Comparison of ENCODE assay signal across 11 cellular contexts in the genomic region with DNA sequence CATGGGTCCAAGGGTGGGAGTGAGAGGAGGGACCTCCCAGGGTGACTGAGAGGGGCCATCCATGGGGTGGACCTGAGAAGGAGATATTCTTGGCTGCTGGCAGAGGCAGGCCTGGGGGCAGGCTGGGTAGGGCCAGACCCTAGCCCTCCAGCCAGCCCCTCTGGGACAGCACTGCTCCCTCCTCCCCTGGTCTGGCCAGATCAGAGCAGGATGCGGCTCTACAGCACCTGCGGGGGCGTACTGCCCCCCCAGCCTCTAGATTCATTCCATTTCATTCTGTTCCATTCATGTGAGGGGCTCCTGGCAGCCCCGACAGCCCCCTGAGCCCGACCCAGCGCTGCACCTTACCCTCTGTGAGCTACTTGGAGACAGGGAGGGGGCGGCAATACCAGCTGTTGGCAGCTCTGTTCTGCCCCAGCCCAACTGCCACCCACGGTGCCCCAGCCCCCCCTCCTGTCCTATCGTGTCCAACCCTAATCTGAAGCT. TPM values are rescaled to one million over a fixed set of nuclear protein-coding genes. Genes with fewer than 3 reads are reported as not detected.
DNase-seq lines count a peak whose midpoint lies in the region; ATAC-seq and TF ChIP-seq lines count a peak whose summit lies in the region.
"Had no signal": no experiment of that assay in that cellular context is flagged by ENCODE, and none has a peak within 500 bp of the region (broad histone marks: within the 10 kb centered on the region; RNA-seq: fewer than 3 reads in every experiment).

No MANE protein-coding gene starts in this region.

- in situ Hi-C loops in GM13977 (cut with MboI; ENCODE audit: low pct_unique_long_range_greater_than_20kb, low sequenced_read_pairs, unreplicated experiment): no loop called here

- TF ChIP-seq CTCF in esophagus squamous epithelium (IDR thresholded peaks at IDR 0.05) (no peak), nephron (IDR thresholded peaks at IDR 0.05; ENCODE audit: unreplicated experiment in 3 of 3) (no peak), upper lobe of left lung (IDR thresholded peaks at IDR 0.05) (no peak), GM13977 (IDR thresholded peaks at IDR 0.05; ENCODE audit: extremely low read depth, insufficient read depth, missing control alignments) (no peak)

- H3K4me1 ChIP-seq in esophagus squamous epithelium (peaks cover 3 to 31% (median 3%) of the 10 kb centered on the region in 3 donors), upper lobe of left lung (peaks cover 0 to 16% (median 11%) of the 10 kb centered on the region in 4 donors)

- no peak for TF ChIP-seq EP300 in upper lobe of left lung (IDR thresholded peaks at IDR 0.05)

- H3K27ac ChIP-seq in esophagus squamous epithelium (peak overlapping the region in 3 of 4 donors; percentile 1 to 57 (median 23)), upper lobe of left lung (peak overlapping the region in 2 of 4 donors; percentile 13 to 76)

- intact Hi-C loops in esophagus squamous epithelium (cut with DNase I): no loop called here

- peak overlapping the region; percentile 83 to 89 (median 85) for H3K4me3 Mint-ChIP-seq in nephron
- H3K4me3 Mint-ChIP-seq: natural killer cell had no signal

- peaks cover 18% of the 10 kb centered on the region for H3K4me1 Mint-ChIP-seq in nephron

- 43 to 59% methylated on average over 6 to 8 of the region's 9 CpGs for WGBS in esophagus squamous epithelium, 2 donors
- WGBS in upper lobe of left lung, 2 donors: 48 to 50% methylated on average over 4 to 9 of the region's 9 CpGs

- no peaks in the 10 kb centered on the region for H3K9me3 Mint-ChIP-seq in nephron
- H3K9me3 Mint-ChIP-seq: natural killer cell had no signal

- peaks cover 10% of the 10 kb centered on the region for H3K27me3 Mint-ChIP-seq in nephron (ENCODE audit: low read depth)

- TF ChIP-seq POLR2A in esophagus squamous epithelium (IDR thresholded peaks at IDR 0.05): no peak
- TF ChIP-seq POLR2A in upper lobe of left lung (IDR thresholded peaks at IDR 0.05): no peak

- peak overlapping the region; percentile 59 to 80 (median 65) for H3K27ac Mint-ChIP-seq in nephron
- H3K27ac Mint-ChIP-seq: natural killer cell had no signal

- H3K36me3 ChIP-seq in esophagus squamous epithelium: peaks cover 0 to 25% (median 0%) of the 10 kb centered on the region in 3 donors
- H3K36me3 ChIP-seq in upper lobe of left lung: peaks cover 0 to 9% (median 0%) of the 10 kb centered on the region in 4 donors

- no peak for ATAC-seq in upper lobe of left lung (ENCODE audit: low FRiP score in 2 of 2)
- ATAC-seq: natural killer cell had no signal

- H3K4me3 ChIP-seq in esophagus squamous epithelium (peak overlapping the region in 3 of 4 donors; percentile 20 to 60 (median 39)), upper lobe of left lung (peak overlapping the region in 3 of 4 donors; percentile 23 to 43 (median 31))

- H3K27me3 ChIP-seq in esophagus squamous epithelium (no peaks in the 10 kb centered on the region), upper lobe of left lung (no peaks in the 10 kb centered on the region)

- H3K36me3 Mint-ChIP-seq in nephron (ENCODE audit: low read depth): no peaks in the 10 kb centered on the region
- H3K36me3 Mint-ChIP-seq: natural killer cell had no signal

- no peaks in the 10 kb centered on the region for H3K9me3 ChIP-seq in esophagus squamous epithelium
- H3K9me3 ChIP-seq in upper lobe of left lung: no peaks in the 10 kb centered on the region

- DNase-seq in NCI-H1694 treated with DMSO at 0.1 percent for 48 hours (lab: John Stamatoyannopoulos, UW): peak; percentile 59
- DNase-seq in NCI-H1694 (lab: John Stamatoyannopoulos, UW): no peak
- no peak for DNase-seq in esophagus squamous epithelium (lab: John Stamatoyannopoulos, UW)
- peak in 1 of 2 donors; percentile 63 for DNase-seq in upper lobe of left lung
- DNase-seq in activated naive CD4-positive, alpha-beta T cell treated with anti-CD3 and anti-CD28 coated beads, Interleukin-2, amount 50 U/mL, for 16 hours: no peak
- no peak for DNase-seq in GM13977 (ENCODE audit: low spot score)
- DNase-seq in kidney tubule cell (ENCODE audit: low spot score): no peak
- DNase-seq: 8988T; activated naive CD4-positive, alpha-beta T cell treated with Interleukin-2 at 50 U/mL for 16 hours; natural killer cell had no signal

RNA-seq across cellular contexts. Expression of a gene that starts 34.3 kb away (rescaled TPM):
- total RNA-seq in esophagus squamous epithelium: under 1 TPM in 3 of 4 donors, not detected in 1; 0.09 to 0.95 (median 0.22) TPM
- 100 to 1,000 TPM in 1 of 6 donors, 10 to 100 TPM in 5; 32.5 to 147 (median 50.7) TPM for total RNA-seq in upper lobe of left lung

RNA-seq across cellular contexts. Expression of a gene that starts 37.9 kb away (rescaled TPM):
- total RNA-seq in esophagus squamous epithelium: 1 to 10 TPM; 1.7 to 6.9 (median 2.9) TPM
- total RNA-seq in upper lobe of left lung: 10 to 100 TPM in 1 of 6 donors, 1 to 10 TPM in 5; 3.0 to 11.0 (median 8.0) TPM

Comparison
In these comparisons a context has a peak if more than half of its experiments do, and no peak if none do; other contexts are left out.
1. RNA of a gene that starts 34.3 kb away (total RNA-seq): 32.5 to 147 TPM in upper lobe of left lung; 0.09 to 0.95 TPM in esophagus squamous epithelium; every median in the first group is over 10 times any median in the second.